ENCODE assay signal across 18 cellular contexts in the genomic region with DNA sequence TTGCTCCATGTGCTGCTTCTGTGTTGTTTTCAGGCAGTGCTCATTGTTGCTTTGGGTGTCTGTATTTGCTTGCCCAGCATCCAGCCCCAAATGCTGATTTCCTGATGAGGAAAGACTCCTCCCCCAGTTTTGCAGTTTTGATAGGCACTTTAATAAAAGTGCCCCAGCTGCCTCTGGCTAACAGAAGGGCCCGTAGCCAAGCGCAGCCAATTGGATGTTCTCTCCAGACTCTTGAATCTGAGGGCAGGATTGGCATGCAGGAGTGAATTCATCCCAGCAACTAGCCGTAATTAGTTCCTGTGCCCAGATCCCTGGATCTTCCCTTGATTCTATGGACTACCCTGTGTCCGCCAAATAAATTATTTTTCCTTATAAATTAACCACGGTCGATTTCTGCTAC. TPM values are rescaled to one million over a fixed set of nuclear protein-coding genes. Genes with fewer than 3 reads are reported as not detected.
"Had no signal": no experiment of that assay in that cellular context is flagged by ENCODE, and none has a peak within 500 bp of the region (broad histone marks: within the 10 kb centered on the region; RNA-seq: fewer than 3 reads in every experiment).

No MANE protein-coding gene starts in this region.

- ATAC-seq: activated CD8-positive, alpha-beta T cell treated with anti-CD3 and anti-CD28 coated beads, Interleukin-2, amount 10 ng/mL, durations not matched to agents 7 days and 5 days; esophagus mucosa; natural killer cell treated with Interleukin-12 subunit alpha and Interleukin-12 subunit beta and Interleukin-15 and Interleukin-18, amount 100 ng/mL, for 72 hours; stimulated activated naive B cell treated with anti-CD40 and anti-IgM and Interleukin-4, amounts not matched to agents 10 μg/mL and 1 μg/mL and 100 μg/mL, for 72 hours; WTC11 had no signal

- H3K4me1 ChIP-seq: colonic mucosa, vagina had no signal

- H3K27me3 ChIP-seq: colonic mucosa, hepatocyte, tibial artery, vagina had no signal

- H3K9me3 ChIP-seq: colonic mucosa, tibial artery, vagina had no signal

- DNase-seq: activated CD4-positive, alpha-beta T cell treated with anti-CD3 and anti-CD28 coated beads for 48 hours; activated CD8-positive, alpha-beta memory T cell treated with anti-CD3 and anti-CD28 coated beads, Interleukin-2, amount 50 U/mL, for 4 hours; activated CD8-positive, alpha-beta T cell treated with anti-CD3 and anti-CD28 coated beads, Interleukin-2, amount 10 ng/mL, durations not matched to agents 7 days and 5 days; activated effector memory CD4-positive, alpha-beta T cell treated with anti-CD3 and anti-CD28 coated beads, Interleukin-2, amount 50 U/mL, for 16 hours; activated T-cell treated with anti-CD3 and anti-CD28 coated beads, Interleukin-2, amount 50 U/mL, for 48 hours; colonic mucosa; islet precursor cell; occipital lobe; stimulated activated CD4-positive, alpha-beta T cell treated with anti-CD3 and anti-CD28 coated beads, Interleukin-15, amount 100 ng/mL, for 24 hours; stimulated activated CD4-positive, alpha-beta T cell treated with anti-CD3 and anti-CD28 coated beads, Interleukin-4, amount 100 ng/mL, for 1 hour; stimulated activated naive B cell treated with anti-CD40 and anti-IgM and Interleukin-4, amounts not matched to agents 10 μg/mL and 1 μg/mL and 100 μg/mL, for 72 hours; tibial artery had no signal

- H3K36me3 ChIP-seq: colonic mucosa, tibial artery, vagina had no signal

- H3K4me3 ChIP-seq: colonic mucosa, hepatocyte, skin epidermis, tibial artery, vagina had no signal

RNA-seq across cellular contexts. Expression of a gene that starts 14.8 kb away (rescaled TPM):
- total RNA-seq: activated CD8-positive, alpha-beta T cell treated with anti-CD3 and anti-CD28 coated beads, Interleukin-2, amount 10 ng/mL, durations not matched to agents 7 days and 5 days; esophagus mucosa; natural killer cell treated with Interleukin-12 subunit alpha and Interleukin-12 subunit beta and Interleukin-15 and Interleukin-18, amount 100 ng/mL, for 72 hours had no signal
